ENCODE assay signal across 8 cellular contexts in the genomic region with DNA sequence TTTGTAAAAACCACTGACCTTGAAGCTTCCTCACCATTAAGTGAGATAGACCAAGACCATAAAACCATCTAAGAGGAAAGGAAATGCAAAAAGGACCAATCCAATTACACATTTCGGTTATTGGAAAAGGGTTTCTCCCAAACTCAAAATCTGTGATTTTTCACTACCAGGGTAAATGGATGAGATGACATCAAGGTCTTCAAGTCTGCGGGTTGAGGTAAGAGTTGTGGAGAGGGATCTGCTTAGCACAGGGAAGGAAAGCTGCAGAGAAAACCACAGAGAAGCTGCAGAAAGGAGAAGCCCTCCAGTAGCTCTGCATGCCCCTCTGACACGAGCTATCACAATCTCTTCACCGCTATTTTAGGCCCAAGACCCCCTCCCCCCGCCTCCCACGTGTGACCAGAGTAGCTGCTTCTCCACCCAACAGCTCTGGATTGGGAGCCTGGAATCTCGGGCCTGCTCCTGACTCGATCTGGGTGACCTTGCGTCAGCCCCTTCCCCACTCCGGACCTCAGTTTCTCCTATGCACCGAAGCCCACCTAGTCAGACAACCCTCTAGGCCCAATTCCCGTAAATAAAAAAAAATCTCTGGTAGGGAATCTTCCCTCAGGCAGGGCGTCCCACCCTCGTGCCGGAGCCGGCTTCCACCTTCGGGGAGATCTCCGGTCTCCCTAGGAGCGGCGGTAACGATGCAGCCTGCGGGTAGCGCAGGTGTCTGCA. TPM values are rescaled to one million over a fixed set of nuclear protein-coding genes. Genes with fewer than 3 reads are reported as not detected.
DNase-seq lines count a peak whose midpoint lies in the region; ATAC-seq lines count a peak whose summit lies in the region.

No MANE protein-coding gene starts in this region.

- peaks cover 60% of the 10 kb centered on the region for H3K36me3 Mint-ChIP-seq in activated T-helper 17 cell treated with anti-CD3 and anti-CD28 coated beads, Interleukin-2, amount 50 U/mL, for 72 hours (ENCODE audit: low read depth)

- H3K9me3 Mint-ChIP-seq in activated T-helper 17 cell treated with anti-CD3 and anti-CD28 coated beads, Interleukin-2, amount 50 U/mL, for 72 hours, result no peaks in the 10 kb centered on the region

- H3K4me1 Mint-ChIP-seq in activated T-helper 17 cell treated with anti-CD3 and anti-CD28 coated beads, Interleukin-2, amount 50 U/mL, for 72 hours, result peaks cover 33% of the 10 kb centered on the region

- H3K27ac Mint-ChIP-seq in activated T-helper 17 cell treated with anti-CD3 and anti-CD28 coated beads, Interleukin-2, amount 50 U/mL, for 72 hours, result peak overlapping the region; percentile 98

- peak; percentile 16 for ATAC-seq in activated T-helper 17 cell treated with anti-CD3 and anti-CD28 coated beads, Interleukin-2, amount 50 U/mL, for 72 hours (replicated peaks)
- ATAC-seq in left ventricle myocardium superior, result peak; percentile 8
- no peak for ATAC-seq in HG02798 (IDR thresholded peaks at IDR 0.05; ENCODE audit: poor library complexity, unreplicated experiment)

- peak; percentile 10 for DNase-seq in NCI-H1694 treated with DMSO at 0.1 percent for 48 hours (lab: John Stamatoyannopoulos, UW)
- DNase-seq in NCI-H1694 (lab: John Stamatoyannopoulos, UW), result no peak
- peak; percentile 53 for DNase-seq in left ventricle myocardium superior
- peak; percentile 34 for DNase-seq in putamen (ENCODE audit: low spot score)
- no peak for DNase-seq in cortex of kidney (lab: John Stamatoyannopoulos, UW)

- H3K4me3 Mint-ChIP-seq in activated T-helper 17 cell treated with anti-CD3 and anti-CD28 coated beads, Interleukin-2, amount 50 U/mL, for 72 hours, result peak overlapping the region; percentile 96

- H3K27me3 Mint-ChIP-seq in activated T-helper 17 cell treated with anti-CD3 and anti-CD28 coated beads, Interleukin-2, amount 50 U/mL, for 72 hours, result no peaks in the 10 kb centered on the region

- peaks cover 34% of the 10 kb centered on the region for H3K36me3 ChIP-seq in KOPT-K1 (ENCODE audit: insufficient read depth, low read length)

- intact Hi-C loops in left ventricle myocardium superior (cut with micrococcal nuclease), result no loop called here

- no peaks in the 10 kb centered on the region for H3K9me3 ChIP-seq in KOPT-K1 (ENCODE audit: insufficient read depth, low read length, poor library complexity, severe bottlenecking)

- peak overlapping the region; percentile 94 for H3K27ac ChIP-seq in KOPT-K1 (ENCODE audit: low read depth, low read length, poor library complexity, severe bottlenecking)

RNA-seq across cellular contexts. Expression of a gene that starts 0.7 kb away (rescaled TPM):
- total RNA-seq in activated T-helper 17 cell treated with anti-CD3 and anti-CD28 coated beads, Interleukin-2, amount 50 U/mL, for 72 hours, result 10 to 100 TPM; 37.0 to 45.7 TPM
- total RNA-seq in left ventricle myocardium superior, result 17.8 TPM

RNA-seq across cellular contexts. Expression of a gene that starts 17.5 kb away (rescaled TPM):
- 10 to 100 TPM; 29.7 to 50.0 TPM for total RNA-seq in activated T-helper 17 cell treated with anti-CD3 and anti-CD28 coated beads, Interleukin-2, amount 50 U/mL, for 72 hours
- 18.7 TPM for total RNA-seq in left ventricle myocardium superior

Comparison
In these comparisons a context has a peak if more than half of its experiments do, and no peak if none do; other contexts are left out.
1. DNase-seq: peak in NCI-H1694 treated with DMSO at 0.1 percent for 48 hours (single experiment), left ventricle myocardium superior (single experiment) and putamen (single experiment); none in NCI-H1694 (single experiment) and cortex of kidney (single experiment).